ENCODE assay signal across 12 cellular contexts in the genomic region with DNA sequence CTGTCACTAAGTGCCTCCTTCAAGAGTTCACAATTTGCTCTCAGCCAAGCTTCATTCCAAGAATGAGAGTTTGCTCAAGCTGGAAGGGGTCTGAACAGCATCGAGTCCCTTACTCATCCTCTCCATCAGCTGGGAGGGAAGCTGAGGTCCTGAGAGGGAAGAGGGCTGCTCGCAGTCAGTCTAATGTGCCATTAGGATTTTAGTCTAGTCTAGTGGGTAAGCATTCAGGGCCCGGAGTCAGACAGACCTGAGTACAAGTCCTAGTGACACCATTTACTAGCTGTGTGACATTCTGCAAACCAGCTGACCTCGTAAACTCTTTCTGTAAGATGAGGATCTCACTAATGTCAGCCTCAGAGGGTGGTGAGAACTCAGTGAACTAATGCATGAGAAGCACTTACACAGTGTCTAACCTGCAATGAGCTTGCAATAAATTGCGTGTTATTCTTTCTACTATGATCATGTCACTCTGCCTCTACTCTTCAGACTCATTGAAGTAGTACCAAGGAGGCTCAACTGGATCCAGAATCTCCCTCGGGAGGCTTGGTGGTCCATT. TPM values are rescaled to one million over a fixed set of nuclear protein-coding genes. Genes with fewer than 3 reads are reported as not detected.
DNase-seq lines count a peak whose midpoint lies in the region; ATAC-seq and TF ChIP-seq lines count a peak whose summit lies in the region.
"Had no signal": no experiment of that assay in that cellular context is flagged by ENCODE, and none has a peak within 500 bp of the region (broad histone marks: within the 10 kb centered on the region; RNA-seq: fewer than 3 reads in every experiment).

No MANE protein-coding gene starts in this region.

- H3K4me2 ChIP-seq in OCI-LY3 (ENCODE audit: low read length) (peak overlapping the region; percentile 66), neural cell (ENCODE audit: low read length) (no peak overlapping the region)

- H3K9me3 Mint-ChIP-seq in CD4-positive, alpha-beta memory T cell, result peaks cover 0 to 2% (median 0%) of the 10 kb centered on the region in 8 donors
- peaks cover 3 to 10% of the 10 kb centered on the region in 2 donors for H3K9me3 Mint-ChIP-seq in activated naive CD4-positive, alpha-beta T cell treated with anti-CD3 and anti-CD28 coated beads, Interleukin-2, amount 50 U/mL, for 72 hours

- H3K9me2 ChIP-seq in neural cell (ENCODE audit: insufficient read depth, low read length), result no peaks in the 10 kb centered on the region

- H3F3A ChIP-seq in neural cell (ENCODE audit: insufficient read depth, low read length, poor library complexity, severe bottlenecking), result peaks cover 3% of the 10 kb centered on the region

- peak overlapping the region in 1 of 2 donors; percentile 52 for H3K4me3 ChIP-seq in CD4-positive, alpha-beta memory T cell (ENCODE audit: low read length in 2 of 2)
- H3K4me3 ChIP-seq in OCI-LY3 (ENCODE audit: low read length) (peak overlapping the region; percentile 65), neural cell (ENCODE audit: low read length) (peak overlapping the region; percentile 44), ascending aorta (no peak overlapping the region), mucosa of descending colon (no peak overlapping the region)

- TF ChIP-seq EP300 in neural cell (conservative IDR thresholded peaks at IDR 0.05; ENCODE audit: poor library complexity, severe bottlenecking), result peak; percentile 60

- peak overlapping the region; percentile 72 for H2AFZ ChIP-seq in OCI-LY3 (ENCODE audit: low read depth, low read length)
- peak overlapping the region; percentile 9 for H2AFZ ChIP-seq in neural cell (ENCODE audit: low read depth, low read length)

- no peaks in the 10 kb centered on the region for H3K36me3 ChIP-seq in CD4-positive, alpha-beta memory T cell (ENCODE audit: insufficient read depth, low read length)
- H3K36me3 ChIP-seq in OCI-LY3 (replicated peaks; ENCODE audit: low read depth, low read length) (peaks cover 7% of the 10 kb centered on the region), neural cell (ENCODE audit: insufficient read depth, low read length) (no peaks in the 10 kb centered on the region), ascending aorta (no peaks in the 10 kb centered on the region), mucosa of descending colon (ENCODE audit: low read depth) (no peaks in the 10 kb centered on the region)

- H3K4me1 Mint-ChIP-seq in CD4-positive, alpha-beta memory T cell, result peaks cover 71 to 100% (median 86%) of the 10 kb centered on the region in 4 donors

- peak overlapping the region; percentile 80 for H3K27ac ChIP-seq in CD4-positive, alpha-beta memory T cell (ENCODE audit: low read depth, low read length)
- H3K27ac ChIP-seq in OCI-LY3 (ENCODE audit: low read length) (peak overlapping the region; percentile 52), neural cell (ENCODE audit: low read length) (peak overlapping the region; percentile 87), ascending aorta (no peak overlapping the region)

- H3K36me3 Mint-ChIP-seq in CD4-positive, alpha-beta memory T cell, result no peaks in the 10 kb centered on the region
- H3K36me3 Mint-ChIP-seq in activated naive CD4-positive, alpha-beta T cell treated with anti-CD3 and anti-CD28 coated beads, Interleukin-2, amount 50 U/mL, for 72 hours, result peaks cover 13 to 14% of the 10 kb centered on the region in 2 donors

- intact Hi-C loops in CD4-positive, alpha-beta memory T cell (cut with micrococcal nuclease), result loop anchor here (1.0 to 5.0 kb wide), 4 partner anchors 28 to 85 kb away; a partner anchor contains a TSS
- intact Hi-C loops in ascending aorta (cut with DNase I), result no loop called here
- intact Hi-C loops in mucosa of descending colon (cut with DNase I, micrococcal nuclease), result no loop called here

- H3K27me3 ChIP-seq in CD4-positive, alpha-beta memory T cell (ENCODE audit: insufficient read depth, low read length), result no peaks in the 10 kb centered on the region
- H3K27me3 ChIP-seq in OCI-LY3 (ENCODE audit: low read depth, low read length) (peaks cover 16% of the 10 kb centered on the region), neural cell (ENCODE audit: insufficient read depth, low read depth, low read length) (no peaks in the 10 kb centered on the region), ascending aorta (no peaks in the 10 kb centered on the region)

- peak overlapping the region; percentile 29; the same call in 1 of the 2 replicates for H3K9ac ChIP-seq in OCI-LY3 (ENCODE audit: low read length)
- peak overlapping the region; percentile 53 for H3K9ac ChIP-seq in neural cell (ENCODE audit: low read length)

- TF ChIP-seq CTCF in OCI-LY3 (IDR thresholded peaks at IDR 0.05; ENCODE audit: low read depth, low read length) (no peak), neural cell (IDR thresholded peaks at IDR 0.05; ENCODE audit: poor library complexity, severe bottlenecking) (no peak), ascending aorta (IDR thresholded peaks at IDR 0.05) (no peak), mucosa of descending colon (IDR thresholded peaks at IDR 0.05) (no peak)

- H3K9me3 ChIP-seq in CD4-positive, alpha-beta memory T cell (ENCODE audit: control insufficient read depth in 1 of 2, low read length in 2 of 2), result no peaks in the 10 kb centered on the region
- H3K9me3 ChIP-seq in OCI-LY3 (ENCODE audit: insufficient read depth, low read length), result peaks cover 5% of the 10 kb centered on the region; the same call in 1 of the 2 replicates
- no peaks in the 10 kb centered on the region for H3K9me3 ChIP-seq in neural cell (ENCODE audit: low read length)
- peaks cover 0 to 4% of the 10 kb centered on the region in 2 donors for H3K9me3 ChIP-seq in ascending aorta
- no peaks in the 10 kb centered on the region for H3K9me3 ChIP-seq in mucosa of descending colon

- H3K27me3 Mint-ChIP-seq in CD4-positive, alpha-beta memory T cell, result no peaks in the 10 kb centered on the region

- peak; percentile 45 to 55 for ATAC-seq in activated naive CD4-positive, alpha-beta T cell treated with anti-CD3 and anti-CD28 coated beads, Interleukin-2, amount 50 U/mL, for 72 hours
- ATAC-seq in HG02623 (IDR thresholded peaks at IDR 0.05; ENCODE audit: unreplicated experiment), result no peak
- no peak for ATAC-seq in mucosa of descending colon

- H3K79me2 ChIP-seq in OCI-LY3 (ENCODE audit: low read length) (no peaks in the 10 kb centered on the region), neural cell (replicated peaks; ENCODE audit: insufficient read depth, low read length) (no peaks in the 10 kb centered on the region)

- peak in 1 of 5 donors; percentile 66 for DNase-seq in CD4-positive, alpha-beta memory T cell
- DNase-seq in activated naive CD4-positive, alpha-beta T cell treated with anti-CD3 and anti-CD28 coated beads, Interleukin-2, amount 50 U/mL, for 72 hours (ENCODE audit: low spot score in 2 of 2), result no peak
- DNase-seq in NCI-H2196 (lab: John Stamatoyannopoulos, UW; ENCODE audit: unreplicated experiment) (no peak), ascending aorta (ENCODE audit: low spot score in 2 of 2) (no peak), mucosa of descending colon (no peak)
- DNase-seq: NCI-H146, NCI-H82, retina, substantia nigra had no signal

- CTCF ChIA-PET in CD4-positive, alpha-beta memory T cell (lab: Charles Lee; ENCODE audit: partially characterized antibody), result interaction anchor here (0.6 to 8.9 kb wide), 28 partner anchors 9 to 734 kb away, joined by 3 to 72 read pairs (median 6); a partner anchor contains a TSS

- peak overlapping the region; percentile 80 to 93 (median 85) for H3K4me3 Mint-ChIP-seq in CD4-positive, alpha-beta memory T cell

- H3K4me1 ChIP-seq in CD4-positive, alpha-beta memory T cell (ENCODE audit: insufficient read depth, low read length), result peaks cover 76% of the 10 kb centered on the region
- H3K4me1 ChIP-seq in OCI-LY3 (ENCODE audit: low read length), result peaks cover 50% of the 10 kb centered on the region
- H3K4me1 ChIP-seq in ascending aorta, result no peaks in the 10 kb centered on the region
- no peaks in the 10 kb centered on the region for H3K4me1 ChIP-seq in mucosa of descending colon (ENCODE audit: low read depth)

- no peaks in the 10 kb centered on the region for H4K20me1 ChIP-seq in OCI-LY3 (ENCODE audit: insufficient read depth, low read length)
- H4K20me1 ChIP-seq in neural cell (ENCODE audit: insufficient read depth), result no peaks in the 10 kb centered on the region

- H3K27ac Mint-ChIP-seq in CD4-positive, alpha-beta memory T cell, result peak overlapping the region; percentile 94 to 100 (median 99)
- H3K27ac Mint-ChIP-seq in activated naive CD4-positive, alpha-beta T cell treated with anti-CD3 and anti-CD28 coated beads, Interleukin-2, amount 50 U/mL, for 72 hours, result peak overlapping the region; percentile 91 to 97

- POLR2A ChIA-PET in CD4-positive, alpha-beta memory T cell (lab: Charles Lee; ENCODE audit: partially characterized antibody), result interaction anchor here (0.6 to 11.5 kb wide), 38 partner anchors 9 to 1730 kb away, joined by 3 to 307 read pairs (median 6); a partner anchor contains a TSS

- TF ChIP-seq RAD21 in neural cell (conservative IDR thresholded peaks at IDR 0.05), result no peak

TF ChIP-seq in neural cell, 6 proteins besides CTCF, POLR2A, EP300 and RAD21:
- TF ChIP-seq EZH2 (IDR thresholded peaks at IDR 0.05; ENCODE audit: borderline replicate concordance, insufficient read depth, low read length, poor library complexity, severe bottlenecking) (no peak), MXI1 (conservative IDR thresholded peaks at IDR 0.05; ENCODE audit: poor library complexity, severe bottlenecking) (peak; percentile 19)

RNA-seq across cellular contexts. Expression of a gene that starts 41.2 kb away (rescaled TPM):
- 10 to 100 TPM; 46.8 to 49.0 TPM for total RNA-seq in CD4-positive, alpha-beta memory T cell
- 10 to 100 TPM in 1 of 2 donors, 1 to 10 TPM in 1; 7.8 to 12.1 TPM for polyA plus RNA-seq in CD4-positive, alpha-beta memory T cell
- 10 to 100 TPM in 1 of 2 donors, 1 to 10 TPM in 1; 6.6 to 12.7 TPM for total RNA-seq in activated naive CD4-positive, alpha-beta T cell treated with anti-CD3 and anti-CD28 coated beads, Interleukin-2, amount 50 U/mL, for 72 hours
- 0.14 TPM in 1 of 2 replicates, not detected in the other for polyA plus RNA-seq in neural cell
- 0.24 and 0.35 TPM in 2 replicates for polyA minus RNA-seq in neural cell
- 0.53 TPM for total RNA-seq in ascending aorta
- total RNA-seq in mucosa of descending colon, result under 1 TPM; 0.38 to 0.89 (median 0.57) TPM

Comparison
In these comparisons a context has a peak if more than half of its experiments do, and no peak if none do; other contexts are left out.
1. H3K27ac ChIP-seq: peak in CD4-positive, alpha-beta memory T cell (single experiment), OCI-LY3 (single experiment) and neural cell (single experiment); none in ascending aorta (0 of 2).
2. H3K4me3 ChIP-seq: peak in OCI-LY3 (single experiment) and neural cell (single experiment); none in ascending aorta (0 of 2) and mucosa of descending colon (single experiment).
3. ATAC-seq: peak in activated naive CD4-positive, alpha-beta T cell treated with anti-CD3 and anti-CD28 coated beads, Interleukin-2, amount 50 U/mL, for 72 hours (2 of 2); none in HG02623 (single experiment) and mucosa of descending colon (single experiment).